ENCODE assay signal across 22 cellular contexts in genomic region chr9:90322296-90322695, GRCh38.
"Had no signal": no experiment of that assay in that cellular context is flagged by ENCODE, and none has a peak within 500 bp of the region (broad histone marks: within the 10 kb centered on the region; RNA-seq: fewer than 3 reads in every experiment).

No MANE protein-coding gene starts in this region.

- H3K4me1 Mint-ChIP-seq: activated B cell treated with CpG ODN at 0.5 μM for 24 hours; activated CD8-positive, alpha-beta memory T cell treated with anti-CD3 and anti-CD28 coated beads, Interleukin-2, amount 10 ng/mL, durations not matched to agents 7 days and 5 days; activated naive CD8-positive, alpha-beta T cell treated with anti-CD3 and anti-CD28 coated beads, Interleukin-2, amount 10 ng/mL, durations not matched to agents 7 days and 5 days; central memory CD8-positive, alpha-beta T cell; memory B cell; naive thymus-derived CD8-positive, alpha-beta T cell; T-cell had no signal

- H3K9me3 Mint-ChIP-seq: activated B cell treated with CpG ODN at 0.5 μM for 24 hours; activated CD4-positive, alpha-beta memory T cell treated with anti-CD3 and anti-CD28 coated beads for 36 hours; activated naive CD8-positive, alpha-beta T cell treated with anti-CD3 and anti-CD28 coated beads, Interleukin-2, amount 10 ng/mL, durations not matched to agents 7 days and 5 days; brain; central memory CD8-positive, alpha-beta T cell; memory B cell; naive thymus-derived CD8-positive, alpha-beta T cell; T-cell had no signal

- DNase-seq: activated B cell treated with CpG ODN at 0.5 μM for 24 hours; activated CD4-positive, alpha-beta memory T cell treated with anti-CD3 and anti-CD28 coated beads for 36 hours; activated CD4-positive, alpha-beta T cell treated with anti-CD3 and anti-CD28 coated beads for 4 hours; activated CD8-positive, alpha-beta memory T cell treated with anti-CD3 and anti-CD28 coated beads, Interleukin-2, amount 10 ng/mL, durations not matched to agents 7 days and 5 days; activated naive CD8-positive, alpha-beta T cell treated with anti-CD3 and anti-CD28 coated beads, Interleukin-2, amount 10 ng/mL, durations not matched to agents 7 days and 5 days; cortex of kidney; gastrocnemius medialis; head of caudate nucleus; kidney glomerular epithelial cell; left ventricle myocardium inferior; naive thymus-derived CD8-positive, alpha-beta T cell; stimulated activated CD4-positive, alpha-beta T cell treated with anti-CD3 and anti-CD28 coated beads, Interleukin-12 subunit alpha, Interleukin-12 subunit beta, amount 100 ng/mL, for 4 hours; stimulated activated CD4-positive, alpha-beta T cell treated with anti-CD3 and anti-CD28 coated beads, Interleukin-1b, Interleukin-23, amount 100 ng/mL, for 48 hours; stimulated activated CD8-positive, alpha-beta memory T cell treated with anti-CD3 and anti-CD28 coated beads, Interleukin-4, amount 100 ng/mL, for 48 hours; stimulated activated naive CD4-positive, alpha-beta T cell; T-cell; thyroid gland had no signal

- H3K9me3 ChIP-seq: esophagus muscularis mucosa, gastrocnemius medialis, left ventricle myocardium inferior, thyroid gland had no signal

- H3K4me1 ChIP-seq: esophagus muscularis mucosa, gastrocnemius medialis, left ventricle myocardium inferior had no signal

- H3K27ac Mint-ChIP-seq: activated B cell treated with CpG ODN at 0.5 μM for 24 hours; activated CD4-positive, alpha-beta memory T cell treated with anti-CD3 and anti-CD28 coated beads for 36 hours; activated CD8-positive, alpha-beta memory T cell treated with anti-CD3 and anti-CD28 coated beads, Interleukin-2, amount 10 ng/mL, durations not matched to agents 7 days and 5 days; activated naive CD8-positive, alpha-beta T cell treated with anti-CD3 and anti-CD28 coated beads, Interleukin-2, amount 10 ng/mL, durations not matched to agents 7 days and 5 days; brain; memory B cell; naive thymus-derived CD8-positive, alpha-beta T cell; T-cell had no signal

- H3K27ac ChIP-seq: esophagus muscularis mucosa, gastrocnemius medialis, left ventricle myocardium inferior, thyroid gland had no signal

- H3K36me3 Mint-ChIP-seq: activated CD4-positive, alpha-beta memory T cell treated with anti-CD3 and anti-CD28 coated beads for 36 hours; activated CD8-positive, alpha-beta memory T cell treated with anti-CD3 and anti-CD28 coated beads, Interleukin-2, amount 10 ng/mL, durations not matched to agents 7 days and 5 days; activated naive CD8-positive, alpha-beta T cell treated with anti-CD3 and anti-CD28 coated beads, Interleukin-2, amount 10 ng/mL, durations not matched to agents 7 days and 5 days; brain; memory B cell; naive thymus-derived CD8-positive, alpha-beta T cell; T-cell had no signal

- H3K4me3 Mint-ChIP-seq: activated B cell treated with CpG ODN at 0.5 μM for 24 hours; activated CD4-positive, alpha-beta memory T cell treated with anti-CD3 and anti-CD28 coated beads for 36 hours; activated CD8-positive, alpha-beta memory T cell treated with anti-CD3 and anti-CD28 coated beads, Interleukin-2, amount 10 ng/mL, durations not matched to agents 7 days and 5 days; activated naive CD8-positive, alpha-beta T cell treated with anti-CD3 and anti-CD28 coated beads, Interleukin-2, amount 10 ng/mL, durations not matched to agents 7 days and 5 days; brain; central memory CD8-positive, alpha-beta T cell; memory B cell; naive thymus-derived CD8-positive, alpha-beta T cell; T-cell had no signal

- H3K27me3 ChIP-seq: gastrocnemius medialis, thyroid gland had no signal

- ATAC-seq: activated CD8-positive, alpha-beta memory T cell treated with anti-CD3 and anti-CD28 coated beads, Interleukin-2, amount 10 ng/mL, durations not matched to agents 7 days and 5 days; gastrocnemius medialis; naive thymus-derived CD8-positive, alpha-beta T cell; SK-N-SH treated with all-trans-retinoic acid at 6 μM for 48 hours; T-cell had no signal

- H3K36me3 ChIP-seq: esophagus muscularis mucosa, gastrocnemius medialis, left ventricle myocardium inferior, thyroid gland had no signal

- H3K4me3 ChIP-seq: esophagus muscularis mucosa, gastrocnemius medialis, left ventricle myocardium inferior, thyroid gland had no signal
